8 cellular contexts compared by ENCODE assay signal in the genomic region with DNA sequence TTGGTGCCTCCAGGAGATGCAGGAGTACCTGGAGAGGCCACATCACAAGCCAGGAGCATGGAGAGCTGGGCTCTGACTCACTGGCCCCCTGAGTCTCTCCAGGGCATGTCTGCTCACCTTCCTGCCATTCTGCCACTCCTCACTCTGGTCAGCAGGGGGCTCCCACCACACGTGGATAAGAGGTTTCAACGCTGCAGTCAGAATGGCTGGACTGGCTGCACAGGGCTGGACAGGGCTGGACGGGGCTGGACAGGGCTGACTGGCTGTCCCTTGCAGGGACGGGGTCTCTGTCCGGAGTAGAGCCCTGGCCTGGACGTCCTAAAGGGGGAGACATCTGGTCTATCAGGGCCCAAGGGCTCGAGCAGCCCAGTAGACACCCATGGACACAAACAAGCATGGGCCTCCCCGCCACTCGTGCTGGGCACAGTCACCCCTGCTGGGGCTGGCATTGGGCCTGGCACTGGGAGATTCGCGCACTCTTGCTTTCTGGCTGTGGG. TPM values are rescaled to one million over a fixed set of nuclear protein-coding genes. Genes with fewer than 3 reads are reported as not detected.
DNase-seq lines count a peak whose midpoint lies in the region; ATAC-seq and FAIRE-seq lines count a peak whose summit lies in the region.

No MANE protein-coding gene starts in this region.

- peak; percentile 76 for FAIRE-seq in GM19239 (lab: Jason Lieb, UNC)

- no peak for ATAC-seq in GM21515 (IDR thresholded peaks at IDR 0.05; ENCODE audit: unreplicated experiment)

- DNase-seq in AG20443 (ENCODE audit: low spot score) (peak; percentile 93), GM19239 (ENCODE audit: insufficient read length, low spot score) (peak; percentile 95), NCI-H748 (lab: John Stamatoyannopoulos, UW; ENCODE audit: unreplicated experiment) (peak; percentile 65), lung microvascular endothelial cell (ENCODE audit: low read depth in 2 of 2) (peak; percentile 89 to 93)
- DNase-seq in activated CD4-positive, alpha-beta T cell treated with anti-CD3 and anti-CD28 coated beads, Interleukin-2, amount 50 U/mL, for 4 hours: peak; percentile 63 to 64
- peak; percentile 63 for DNase-seq in effector CD4-positive, alpha-beta T cell
- peak; percentile 27 for DNase-seq in stimulated activated CD8-positive, alpha-beta memory T cell treated with anti-CD3 and anti-CD28 coated beads, Interleukin-12 subunit alpha, Interleukin-12 subunit beta, amount 100 ng/mL, for 24 hours (ENCODE audit: extremely low read depth)

RNA-seq across cellular contexts. Expression of gene CYTH4, which starts 34.6 kb away (rescaled TPM):
- total RNA-seq in lung microvascular endothelial cell: under 0.01 TPM in 1 of 2 replicates, not detected in the other

Comparison
In these comparisons a context has a peak if more than half of its experiments do, and no peak if none do; other contexts are left out.
1. DNase-seq: peak in every context shown above with its lines; median percentile 95 in GM19239; 93 in AG20443; 91 in lung microvascular endothelial cell; 65 in NCI-H748; 64 in activated CD4-positive, alpha-beta T cell treated with anti-CD3 and anti-CD28 coated beads, Interleukin-2, amount 50 U/mL, for 4 hours; 63 in effector CD4-positive, alpha-beta T cell; 27 in stimulated activated CD8-positive, alpha-beta memory T cell treated with anti-CD3 and anti-CD28 coated beads, Interleukin-12 subunit alpha, Interleukin-12 subunit beta, amount 100 ng/mL, for 24 hours.